ENCODE assay signal across 18 cellular contexts in the genomic region with DNA sequence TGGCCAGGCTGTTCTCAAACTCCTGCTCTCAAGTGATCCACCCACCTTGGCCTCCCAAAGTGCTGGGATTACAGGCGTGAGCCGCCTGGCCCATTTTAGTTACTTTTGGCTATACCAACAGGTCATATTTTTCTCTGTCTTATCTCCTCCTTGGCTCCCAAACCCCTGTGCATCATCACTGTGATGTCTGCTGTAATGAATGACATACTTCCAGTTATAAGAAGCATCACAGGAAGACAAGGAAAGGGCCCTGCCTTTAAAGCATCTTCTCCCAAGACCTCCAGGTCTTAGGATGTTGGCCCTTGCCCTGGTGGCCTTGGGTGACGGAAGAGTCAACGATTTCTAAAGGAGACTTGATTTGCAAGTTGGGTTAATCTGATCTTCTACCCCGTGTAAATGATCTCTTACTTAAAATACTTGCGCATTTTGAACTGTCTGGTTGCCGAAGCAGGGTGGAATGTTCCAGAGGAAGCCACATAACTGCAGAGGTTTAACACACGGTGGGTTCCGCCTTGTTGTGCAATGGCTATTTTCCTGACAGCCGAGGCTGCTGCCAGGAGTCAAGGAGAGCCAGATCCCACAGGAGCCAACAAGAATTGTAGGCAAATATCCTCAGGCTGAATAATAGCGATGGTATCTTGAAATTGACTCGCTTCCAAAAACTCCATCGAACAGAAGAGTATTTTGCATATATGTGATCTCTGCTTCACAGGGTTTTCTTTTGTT. TPM values are rescaled to one million over a fixed set of nuclear protein-coding genes. Genes with fewer than 3 reads are reported as not detected.
DNase-seq lines count a peak whose midpoint lies in the region; ATAC-seq, FAIRE-seq and TF ChIP-seq lines count a peak whose summit lies in the region.
"Had no signal": no experiment of that assay in that cellular context is flagged by ENCODE, and none has a peak within 500 bp of the region (broad histone marks: within the 10 kb centered on the region; RNA-seq: fewer than 3 reads in every experiment).

No MANE protein-coding gene starts in this region.

- H3K4me1 ChIP-seq in right atrium auricular region (no peaks in the 10 kb centered on the region), osteoblast (ENCODE audit: insufficient read depth, low read length) (peaks cover 31% of the 10 kb centered on the region)
- H3K4me1 ChIP-seq in CD8-positive, alpha-beta T cell (ENCODE audit: insufficient read depth, low read length) = no peaks in the 10 kb centered on the region

- no peaks in the 10 kb centered on the region for H3K9me3 Mint-ChIP-seq in progenitor cell of endocrine pancreas (ENCODE audit: low read depth)
- no peaks in the 10 kb centered on the region for H3K9me3 Mint-ChIP-seq in CD8-positive, alpha-beta T cell
- H3K9me3 Mint-ChIP-seq: activated CD8-positive, alpha-beta T cell treated with anti-CD3 and anti-CD28 coated beads for 36 hours; activated T-helper 17 cell treated with anti-CD3 and anti-CD28 coated beads, Interleukin-2, amount 50 U/mL, for 72 hours had no signal

- H3K4me2 ChIP-seq in osteoblast (ENCODE audit: insufficient read depth, low read length) = peak overlapping the region; percentile 60

- H3K4me3 ChIP-seq in right atrium auricular region (no peak overlapping the region), bronchial epithelial cell (ENCODE audit: low read depth, low read length) (no peak overlapping the region), osteoblast (ENCODE audit: insufficient read depth, low read length) (peak overlapping the region; percentile 24)
- H3K4me3 ChIP-seq in CD8-positive, alpha-beta T cell (ENCODE audit: low read depth, low read length) = no peak overlapping the region
- H3K4me3 ChIP-seq: SJSA1 had no signal

- intact Hi-C loops in left ventricle myocardium superior (cut with micrococcal nuclease) = no loop called here
- intact Hi-C loops in CD8-positive, alpha-beta T cell (cut with DNase I, micrococcal nuclease) = no loop called here

- H4K20me1 ChIP-seq in osteoblast (ENCODE audit: insufficient read depth, low read length) = no peaks in the 10 kb centered on the region

- peak; percentile 82 for DNase-seq in right atrium auricular region (ENCODE audit: low spot score)
- no peak for DNase-seq in left ventricle myocardium superior
- DNase-seq in bronchial epithelial cell (ENCODE audit: low read depth) = peak; percentile 77
- no peak for DNase-seq in osteoblast (ENCODE audit: insufficient read length, low spot score, missing footprints)
- DNase-seq in NCI-H128 (lab: John Stamatoyannopoulos, UW; ENCODE audit: unreplicated experiment) = no peak
- no peak for DNase-seq in progenitor cell of endocrine pancreas (ENCODE audit: low spot score, unreplicated experiment)
- DNase-seq in CD8-positive, alpha-beta T cell = no peak
- DNase-seq: activated CD8-positive, alpha-beta T cell treated with anti-CD3 and anti-CD28 coated beads for 36 hours; anterior cingulate cortex; effector memory CD4-positive, alpha-beta T cell; midbrain; MV-4-11; stimulated activated CD4-positive, alpha-beta T cell treated with anti-CD3 and anti-CD28 coated beads, Interleukin-15, amount 100 ng/mL, for 24 hours had no signal

- peak overlapping the region in 1 of 2 donors; percentile 23 for H3K27ac ChIP-seq in right atrium auricular region
- H3K27ac ChIP-seq in osteoblast (ENCODE audit: low read depth, low read length) = peak overlapping the region; percentile 87
- H3K27ac ChIP-seq in CD8-positive, alpha-beta T cell (ENCODE audit: low read depth, low read length) = no peak overlapping the region
- H3K27ac ChIP-seq: SJSA1 had no signal

- FAIRE-seq in bronchial epithelial cell (lab: Jason Lieb, UNC) = no peak
- FAIRE-seq: TTC549 had no signal

- H3K27ac Mint-ChIP-seq in progenitor cell of endocrine pancreas = no peak overlapping the region
- no peak overlapping the region for H3K27ac Mint-ChIP-seq in CD8-positive, alpha-beta T cell
- H3K27ac Mint-ChIP-seq: activated CD8-positive, alpha-beta T cell treated with anti-CD3 and anti-CD28 coated beads for 36 hours; activated T-helper 17 cell treated with anti-CD3 and anti-CD28 coated beads, Interleukin-2, amount 50 U/mL, for 72 hours had no signal

- H2AFZ ChIP-seq in osteoblast (ENCODE audit: low read length) = peak overlapping the region; percentile 39

- H3K4me1 Mint-ChIP-seq in progenitor cell of endocrine pancreas (ENCODE audit: low read depth) = no peaks in the 10 kb centered on the region
- no peaks in the 10 kb centered on the region for H3K4me1 Mint-ChIP-seq in CD8-positive, alpha-beta T cell (ENCODE audit: low read depth)
- H3K4me1 Mint-ChIP-seq: activated T-helper 17 cell treated with anti-CD3 and anti-CD28 coated beads, Interleukin-2, amount 50 U/mL, for 72 hours had no signal

- TF ChIP-seq CTCF in right atrium auricular region (IDR thresholded peaks at IDR 0.05) = no peak
- TF ChIP-seq CTCF in bronchial epithelial cell (IDR thresholded peaks at IDR 0.05; ENCODE audit: insufficient read depth, low read length, severe bottlenecking) = no peak
- TF ChIP-seq CTCF in osteoblast (IDR thresholded peaks at IDR 0.05; ENCODE audit: extremely low read depth, low read depth, low read length) = no peak
- TF ChIP-seq CTCF in progenitor cell of endocrine pancreas (IDR thresholded peaks at IDR 0.05; ENCODE audit: unreplicated experiment) = no peak
- no peak for TF ChIP-seq CTCF in CD8-positive, alpha-beta T cell (IDR thresholded peaks at IDR 0.05)

- ATAC-seq in left ventricle myocardium superior (no peak), HG03175 (IDR thresholded peaks at IDR 0.05; ENCODE audit: unreplicated experiment) (no peak)
- no peak for ATAC-seq in CD8-positive, alpha-beta T cell
- ATAC-seq: activated CD8-positive, alpha-beta T cell treated with anti-CD3 and anti-CD28 coated beads for 36 hours; activated T-helper 17 cell treated with anti-CD3 and anti-CD28 coated beads, Interleukin-2, amount 50 U/mL, for 72 hours had no signal

- POLR2A ChIA-PET in CD8-positive, alpha-beta T cell (lab: Charles Lee) = interaction anchor here (0.9 kb wide), 1 partner anchor 17 kb away, joined by 3 read pairs; no protein-coding TSS in a partner anchor

- CTCF ChIA-PET in CD8-positive, alpha-beta T cell (lab: Charles Lee) = interaction anchor here (0.9 to 5.3 kb wide), 4 partner anchors 10 to 523 kb away, joined by 3 to 58 read pairs (median 6); no protein-coding TSS in a partner anchor

- H3K36me3 Mint-ChIP-seq in progenitor cell of endocrine pancreas (ENCODE audit: insufficient read depth) = no peaks in the 10 kb centered on the region
- no peaks in the 10 kb centered on the region for H3K36me3 Mint-ChIP-seq in CD8-positive, alpha-beta T cell

- H3K9me3 ChIP-seq in right atrium auricular region (no peaks in the 10 kb centered on the region), osteoblast (ENCODE audit: low read depth, low read length) (no peaks in the 10 kb centered on the region)
- H3K9me3 ChIP-seq in CD8-positive, alpha-beta T cell (ENCODE audit: low read length) = no peaks in the 10 kb centered on the region
- H3K9me3 ChIP-seq: SJSA1 had no signal

- H3K79me2 ChIP-seq in osteoblast (ENCODE audit: insufficient read depth, low read length) = no peaks in the 10 kb centered on the region

- no peak overlapping the region for H3K4me3 Mint-ChIP-seq in progenitor cell of endocrine pancreas (ENCODE audit: low read depth)
- no peak overlapping the region for H3K4me3 Mint-ChIP-seq in CD8-positive, alpha-beta T cell
- H3K4me3 Mint-ChIP-seq: activated CD8-positive, alpha-beta T cell treated with anti-CD3 and anti-CD28 coated beads for 36 hours; activated T-helper 17 cell treated with anti-CD3 and anti-CD28 coated beads, Interleukin-2, amount 50 U/mL, for 72 hours had no signal

- H3K27me3 Mint-ChIP-seq in progenitor cell of endocrine pancreas = peaks cover 17% of the 10 kb centered on the region
- H3K27me3 Mint-ChIP-seq in CD8-positive, alpha-beta T cell (ENCODE audit: low read depth) = peaks cover 6% of the 10 kb centered on the region

- H3K36me3 ChIP-seq in right atrium auricular region (no peaks in the 10 kb centered on the region), bronchial epithelial cell (ENCODE audit: control insufficient read depth, insufficient read depth, low read length) (no peaks in the 10 kb centered on the region), osteoblast (ENCODE audit: insufficient read depth, low read length) (no peaks in the 10 kb centered on the region)
- H3K36me3 ChIP-seq in CD8-positive, alpha-beta T cell (ENCODE audit: insufficient read depth, low read length) = no peaks in the 10 kb centered on the region
- H3K36me3 ChIP-seq: SJSA1 had no signal

- H3K27me3 ChIP-seq in right atrium auricular region = no peaks in the 10 kb centered on the region
- no peaks in the 10 kb centered on the region for H3K27me3 ChIP-seq in bronchial epithelial cell (ENCODE audit: control insufficient read depth, insufficient read depth, low read length)
- H3K27me3 ChIP-seq in osteoblast (ENCODE audit: insufficient read depth, low read length) = no peaks in the 10 kb centered on the region
- no peaks in the 10 kb centered on the region for H3K27me3 ChIP-seq in CD8-positive, alpha-beta T cell (ENCODE audit: insufficient read depth, low read length)
- H3K27me3 ChIP-seq: SJSA1 had no signal

RNA-seq across cellular contexts. Expression of a gene that starts 55.7 kb away (rescaled TPM):
- total RNA-seq in right atrium auricular region = 1 to 10 TPM; 2.0 to 3.0 TPM
- 4.4 TPM for total RNA-seq in left ventricle myocardium superior
- total RNA-seq in bronchial epithelial cell = under 0.01 TPM in 2 replicates
- total RNA-seq in osteoblast = 3.3 and 3.8 TPM in 2 replicates
- 25.4 and 25.7 TPM in 2 replicates for total RNA-seq in progenitor cell of endocrine pancreas
- 1 to 10 TPM; 6.0 to 7.7 TPM for total RNA-seq in CD8-positive, alpha-beta T cell
- total RNA-seq: G401 had no signal

Comparison
In these comparisons a context has a peak if more than half of its experiments do, and no peak if none do; other contexts are left out.
1. DNase-seq: peak in right atrium auricular region (single experiment) and bronchial epithelial cell (single experiment); none in left ventricle myocardium superior (single experiment), osteoblast (single experiment), NCI-H128 (single experiment), progenitor cell of endocrine pancreas (single experiment) and CD8-positive, alpha-beta T cell (0 of 7).